ENCODE assay signal across 8 cellular contexts in genomic region chr7:42931834-42932651, GRCh38. TPM values are rescaled to one million over a fixed set of nuclear protein-coding genes. Genes with fewer than 3 reads are reported as not detected.
DNase-seq lines count a peak whose midpoint lies in the region; ATAC-seq and TF ChIP-seq lines count a peak whose summit lies in the region.

Gene MRPL32 (plus strand): TSS chr7:42932376. CDS start chr7:42932387, 11 bp downstream.
Gene PSMA2 (minus strand): TSS chr7:42932174. CDS start chr7:42932158, 16 bp downstream.

- TF ChIP-seq CTCF in GM13977 (IDR thresholded peaks at IDR 0.05; ENCODE audit: extremely low read depth, insufficient read depth, missing control alignments) (no peak), upper lobe of right lung (IDR thresholded peaks at IDR 0.05) (no peak)

- H3K27me3 Mint-ChIP-seq in T-helper 1 cell treated with Interleukin-12 subunit alpha and Interleukin-12 subunit beta and Interleukin-4 antibody, amounts not matched to agents 30 μg/mL and 1 μg/mL, for 36 hours (ENCODE audit: low read depth), result no peaks in the 10 kb centered on the region

- H3K27ac ChIP-seq in upper lobe of right lung, result peak within 1 kb of the TSS; percentile 85

- H3K4me3 Mint-ChIP-seq in T-helper 1 cell treated with Interleukin-12 subunit alpha and Interleukin-12 subunit beta and Interleukin-4 antibody, amounts not matched to agents 30 μg/mL and 1 μg/mL, for 36 hours, result peak within 1 kb of the TSS; percentile 94

- peaks cover 24% of the 10 kb centered on the region for H3K36me3 ChIP-seq in upper lobe of right lung

- ATAC-seq in HG02884 (IDR thresholded peaks at IDR 0.05; ENCODE audit: unreplicated experiment), result peak; percentile 99
- ATAC-seq in left cardiac atrium, result peak; percentile 99 to 100
- ATAC-seq in upper lobe of right lung, result peak; percentile 100

- intact Hi-C loops in left cardiac atrium (cut with DNase I), result no loop called here
- intact Hi-C loops in posterior vena cava (cut with DNase I), result no loop called here
- intact Hi-C loops in upper lobe of right lung (cut with DNase I), result no loop called here

- peaks cover 36% of the 10 kb centered on the region for H3K4me1 ChIP-seq in upper lobe of right lung

- peak within 1 kb of the TSS; percentile 95 for H3K27ac Mint-ChIP-seq in T-helper 1 cell treated with Interleukin-12 subunit alpha and Interleukin-12 subunit beta and Interleukin-4 antibody, amounts not matched to agents 30 μg/mL and 1 μg/mL, for 36 hours

- H3K27me3 ChIP-seq in upper lobe of right lung, result no peaks in the 10 kb centered on the region

- peak; percentile 90 for DNase-seq in GM13977 (ENCODE audit: low spot score)
- peak; percentile 99 for DNase-seq in NCI-H1694 (lab: John Stamatoyannopoulos, UW)
- peak; percentile 97 for DNase-seq in amniotic stem cell (lab: John Stamatoyannopoulos, UW)
- DNase-seq in left cardiac atrium, result peak; percentile 95
- DNase-seq in posterior vena cava (ENCODE audit: low spot score), result peak; percentile 98
- DNase-seq in upper lobe of right lung, result peak; percentile 96

- H3K9me3 Mint-ChIP-seq in T-helper 1 cell treated with Interleukin-12 subunit alpha and Interleukin-12 subunit beta and Interleukin-4 antibody, amounts not matched to agents 30 μg/mL and 1 μg/mL, for 36 hours, result no peaks in the 10 kb centered on the region

- H3K4me1 Mint-ChIP-seq in T-helper 1 cell treated with Interleukin-12 subunit alpha and Interleukin-12 subunit beta and Interleukin-4 antibody, amounts not matched to agents 30 μg/mL and 1 μg/mL, for 36 hours (ENCODE audit: low read depth), result peaks cover 48% of the 10 kb centered on the region

- peaks cover 26% of the 10 kb centered on the region for H3K36me3 Mint-ChIP-seq in T-helper 1 cell treated with Interleukin-12 subunit alpha and Interleukin-12 subunit beta and Interleukin-4 antibody, amounts not matched to agents 30 μg/mL and 1 μg/mL, for 36 hours (ENCODE audit: low read depth)

- H3K4me3 ChIP-seq in upper lobe of right lung, result peak within 1 kb of the TSS; percentile 92

- no peaks in the 10 kb centered on the region for H3K9me3 ChIP-seq in upper lobe of right lung

- in situ Hi-C loops in GM13977 (cut with MboI; ENCODE audit: low pct_unique_long_range_greater_than_20kb, low sequenced_read_pairs, unreplicated experiment), result loop anchor here (25.0 kb wide), 3 partner anchors 330 to 905 kb away; no protein-coding TSS in a partner anchor

RNA-seq across cellular contexts. Expression of gene MRPL32, which starts in this region (rescaled TPM):
- total RNA-seq in left cardiac atrium, result 10 to 100 TPM; 45.2 to 50.2 TPM
- total RNA-seq in posterior vena cava, result 10 to 100 TPM; 32.7 to 42.6 TPM
- total RNA-seq in upper lobe of right lung, result 44.8 TPM

RNA-seq across cellular contexts. Expression of gene PSMA2, which starts in this region (rescaled TPM):
- total RNA-seq in left cardiac atrium, result 10 to 100 TPM; 70.0 to 82.2 TPM
- 10 to 100 TPM; 55.6 to 72.3 TPM for total RNA-seq in posterior vena cava
- total RNA-seq in upper lobe of right lung, result 55.1 TPM

Comparison
In these comparisons a context has a peak if more than half of its experiments do, and no peak if none do; other contexts are left out.
1. Peak in every context shown above with its lines: DNase-seq, ATAC-seq, H3K4me3 ChIP-seq and H3K27ac ChIP-seq.